Comparison of ENCODE assay signal across 13 cellular contexts in genomic region chr19:47510516-47511127, GRCh38. TPM values are rescaled to one million over a fixed set of nuclear protein-coding genes. Genes with fewer than 3 reads are reported as not detected.
A peak's percentile ranks its signal among the peaks of the same experiment; 100 is the strongest.
DNase-seq lines count a peak whose midpoint lies in the region; ATAC-seq, FAIRE-seq and TF ChIP-seq lines count a peak whose summit lies in the region.
"Had no signal": no experiment of that assay in that cellular context is flagged by ENCODE, and none has a peak within 500 bp of the region (broad histone marks: within the 10 kb centered on the region; RNA-seq: fewer than 3 reads in every experiment).

No MANE protein-coding gene starts in this region.

- H2BK12ac ChIP-seq in neuronal stem cell (ENCODE audit: low read length): no peak overlapping the region

- H3K4me3 ChIP-seq in heart left ventricle (peak overlapping the region in 3 of 12 donors; percentile 1 to 29 (median 16)), neuronal stem cell (ENCODE audit: low read length in 2 of 2) (peak overlapping the region in 1 of 2 donors; percentile 24), upper lobe of right lung (no peak overlapping the region)
- H3K4me3 ChIP-seq: left lung had no signal

- intact Hi-C loops in heart left ventricle (cut with DNase I): loop anchor here in 5 of 10 donors (5.0 to 10.0 kb wide), 3 partner anchors 97 to 187 kb away; partner anchors contain the start of gene BICRA (in 2 of the 5)
- intact Hi-C loops in left cardiac atrium (cut with DNase I): no loop called here
- intact Hi-C loops in upper lobe of right lung (cut with DNase I): no loop called here

- no peak overlapping the region for H2AK5ac ChIP-seq in neuronal stem cell (ENCODE audit: low read depth, low read length)

- H3K27ac ChIP-seq in heart left ventricle: peak overlapping the region in 11 of 12 donors; percentile 49 to 99 (median 82)
- no peak overlapping the region for H3K27ac ChIP-seq in neuronal stem cell (replicated peaks; ENCODE audit: low read length)
- peak overlapping the region; percentile 98 for H3K27ac ChIP-seq in upper lobe of right lung

- no peak overlapping the region for H3K18ac ChIP-seq in neuronal stem cell (ENCODE audit: low read length)

- H3K79me1 ChIP-seq in neuronal stem cell (ENCODE audit: low read depth, low read length): peaks cover 30% of the 10 kb centered on the region

- H3K36me3 Mint-ChIP-seq in chondrocyte (ENCODE audit: low read depth): peaks cover 1% of the 10 kb centered on the region

- H2BK5ac ChIP-seq in neuronal stem cell (ENCODE audit: low read length): no peak overlapping the region

- H3K36me3 ChIP-seq in heart left ventricle (peaks cover 0 to 28% (median 0%) of the 10 kb centered on the region in 9 donors), neuronal stem cell (replicated peaks in 1 of 2; ENCODE audit: control insufficient read depth in 2 of 2, insufficient read depth in 2 of 2, low read length in 2 of 2) (peaks cover 0 to 3% of the 10 kb centered on the region in 2 donors), upper lobe of right lung (peaks cover 12% of the 10 kb centered on the region)

- H4K91ac ChIP-seq in neuronal stem cell (ENCODE audit: low read depth, low read length, poor library complexity): no peak overlapping the region

- no peak overlapping the region for H2BK15ac ChIP-seq in neuronal stem cell (ENCODE audit: low read length)

- no peak overlapping the region for H3K4ac ChIP-seq in neuronal stem cell (ENCODE audit: low read length)

- DNase-seq in heart left ventricle: peak in 2 of 5 donors; percentile 28 to 52
- no peak for DNase-seq in left cardiac atrium
- no peak for DNase-seq in chondrocyte (ENCODE audit: low spot score)
- DNase-seq in neuronal stem cell (ENCODE audit: low spot score): no peak
- DNase-seq in upper lobe of right lung: no peak
- DNase-seq in RCC 7860 (ENCODE audit: low spot score): no peak
- DNase-seq in iPS-NIHi7 (ENCODE audit: extremely low spot score): no peak
- no peak for DNase-seq in activated CD4-positive, alpha-beta T cell treated with anti-CD3 and anti-CD28 coated beads, Interleukin-2, amount 50 U/mL, for 48 hours
- DNase-seq: activated CD8-positive, alpha-beta memory T cell treated with anti-CD3 and anti-CD28 coated beads, Interleukin-2, amount 50 U/mL, for 4 hours; foreskin melanocyte; GDM1; NCI-H187 treated with DMSO at 0.1 percent for 48 hours had no signal

- TF ChIP-seq POLR2A in heart left ventricle (IDR thresholded peaks at IDR 0.05): no peak

- no peaks in the 10 kb centered on the region for H3K27me3 Mint-ChIP-seq in chondrocyte (ENCODE audit: low read depth)

- H3K23ac ChIP-seq in neuronal stem cell (ENCODE audit: low read depth, low read length, poor library complexity): no peak overlapping the region

- WGBS in heart left ventricle, 4 donors: 50 to 63% (median 57%) methylated on average over 11 to 12 of the region's 12 CpGs
- WGBS in neuronal stem cell (ENCODE audit: extremely low coverage in 2 of 2, insufficient read length in 2 of 2, insufficient replicate concordance in 1 of 2), 2 donors: no CpG with 5 or more reads among the region's 12 CpGs

- no peak overlapping the region for H3K4me2 ChIP-seq in neuronal stem cell (ENCODE audit: insufficient read depth, low read length, poor library complexity, severe bottlenecking)

- peak overlapping the region; percentile 70 for H3K27ac Mint-ChIP-seq in chondrocyte (ENCODE audit: unreplicated experiment)

- no peak overlapping the region for H3K14ac ChIP-seq in neuronal stem cell (ENCODE audit: low read length)

- no peak overlapping the region for H2AFZ ChIP-seq in neuronal stem cell (ENCODE audit: low read length)

- ATAC-seq in heart left ventricle (no peak), left cardiac atrium (no peak), upper lobe of right lung (no peak)
- ATAC-seq: left lung had no signal

- H4K8ac ChIP-seq in neuronal stem cell (ENCODE audit: low read depth, low read length): no peak overlapping the region

- H3K9me3 Mint-ChIP-seq in chondrocyte (ENCODE audit: low read depth): no peaks in the 10 kb centered on the region

- H3K4me1 Mint-ChIP-seq in chondrocyte (ENCODE audit: low read depth): peaks cover 58% of the 10 kb centered on the region

- H3K4me3 Mint-ChIP-seq in chondrocyte (ENCODE audit: unreplicated experiment): no peak overlapping the region

- H2BK120ac ChIP-seq in neuronal stem cell (ENCODE audit: low read depth, low read length): no peak overlapping the region

- TF ChIP-seq CTCF in heart left ventricle (IDR thresholded peaks at IDR 0.05) (peak in 2 of 12 donors; percentile 6 to 15), chondrocyte (IDR thresholded peaks at IDR 0.05) (no peak), upper lobe of right lung (IDR thresholded peaks at IDR 0.05) (no peak)

- FAIRE-seq in RCC 7860 (lab: Jason Lieb, UNC): no peak

- H3K9ac ChIP-seq in neuronal stem cell (ENCODE audit: low read depth, low read length, poor library complexity): peak overlapping the region; percentile 24

- H3K4me1 ChIP-seq in heart left ventricle (peaks cover 21 to 88% (median 72%) of the 10 kb centered on the region in 12 donors), neuronal stem cell (ENCODE audit: control insufficient read depth in 2 of 2, insufficient read depth in 1 of 2, low read depth in 1 of 2, low read length in 2 of 2) (peaks cover 5 to 18% of the 10 kb centered on the region in 2 donors), upper lobe of right lung (peaks cover 72% of the 10 kb centered on the region)

- H3K27me3 ChIP-seq in heart left ventricle (no peaks in the 10 kb centered on the region), neuronal stem cell (ENCODE audit: control insufficient read depth in 3 of 3, insufficient read depth in 3 of 3, low read depth in 1 of 3, low read length in 3 of 3) (no peaks in the 10 kb centered on the region), upper lobe of right lung (no peaks in the 10 kb centered on the region)
- H3K27me3 ChIP-seq: left lung had no signal

- H3K9me3 ChIP-seq in heart left ventricle: no peaks in the 10 kb centered on the region
- no peaks in the 10 kb centered on the region for H3K9me3 ChIP-seq in neuronal stem cell (replicated peaks in 1 of 2; ENCODE audit: control insufficient read depth in 2 of 2, insufficient read depth in 1 of 2, low read depth in 1 of 2, low read length in 2 of 2)
- H3K9me3 ChIP-seq in upper lobe of right lung: no peaks in the 10 kb centered on the region
- H3K9me3 ChIP-seq: left lung had no signal

RNA-seq across cellular contexts. Expression of gene NAPA, which starts 4.2 kb away (rescaled TPM):
- total RNA-seq in heart left ventricle (100 to 1,000 TPM; 113 to 238 (median 125) TPM), left cardiac atrium (100 to 1,000 TPM in 1 of 2 donors, 10 to 100 TPM in 1; 92.7 to 113 TPM), chondrocyte (88.8 to 91.2 TPM (median 90.7 TPM) in 3 replicates), upper lobe of right lung (134 TPM)
- 100 to 1,000 TPM; 118 to 121 TPM for polyA plus RNA-seq in heart left ventricle
- 50.2 TPM for polyA plus RNA-seq in neuronal stem cell (2013, experiment 1 of 2)
- polyA plus RNA-seq in neuronal stem cell (2013, experiment 2 of 2): 49.4 TPM

RNA-seq across cellular contexts. Expression of gene KPTN, which starts 26.6 kb away (rescaled TPM):
- total RNA-seq in heart left ventricle (1 to 10 TPM; 3.2 to 9.5 (median 7.0) TPM), left cardiac atrium (10 to 100 TPM in 1 of 2 donors, 1 to 10 TPM in 1; 6.9 to 10.5 TPM), chondrocyte (9.1 to 12.0 TPM (median 9.7 TPM) in 3 replicates), upper lobe of right lung (9.3 TPM)
- 10 to 100 TPM in 1 of 2 donors, 1 to 10 TPM in 1; 9.4 to 15.8 TPM for polyA plus RNA-seq in heart left ventricle
- 17.3 TPM for polyA plus RNA-seq in neuronal stem cell (2013, experiment 1 of 2)
- 17.4 TPM for polyA plus RNA-seq in neuronal stem cell (2013, experiment 2 of 2)

RNA-seq across cellular contexts. Expression of gene SLC8A2, which starts 38.9 kb away (rescaled TPM):
- under 1 TPM in 6 of 9 donors, not detected in 3; 0.08 to 0.67 (median 0.30) TPM for total RNA-seq in heart left ventricle
- under 1 TPM in 1 of 2 donors, not detected in 1; 0.12 TPM for polyA plus RNA-seq in heart left ventricle
- under 1 TPM in 1 of 2 donors, not detected in 1; 0.15 TPM for total RNA-seq in left cardiac atrium
- total RNA-seq in chondrocyte: 0.27 to 0.42 TPM (median 0.31 TPM) in 3 replicates
- polyA plus RNA-seq in neuronal stem cell (2013, experiment 1 of 2): 4.7 TPM
- 5.5 TPM for polyA plus RNA-seq in neuronal stem cell (2013, experiment 2 of 2)
- total RNA-seq in upper lobe of right lung: 0.23 TPM
